ENCODE assay signal across 27 cellular contexts in genomic region chr5:57492632-57493031, GRCh38. TPM values are rescaled to one million over a fixed set of nuclear protein-coding genes. Genes with fewer than 3 reads are reported as not detected.
"Had no signal": no experiment of that assay in that cellular context is flagged by ENCODE, and none has a peak within 500 bp of the region (broad histone marks: within the 10 kb centered on the region; RNA-seq: fewer than 3 reads in every experiment).

No MANE protein-coding gene starts in this region.

- H3K27me3 ChIP-seq: left lung, neutrophil, sigmoid colon, tibial artery had no signal

- H3K9me3 ChIP-seq: left lung, neutrophil, sigmoid colon, spleen, tibial artery had no signal

- H3K36me3 Mint-ChIP-seq: activated CD8-positive, alpha-beta memory T cell treated with anti-CD3 and anti-CD28 coated beads, Interleukin-2, amount 10 ng/mL, durations not matched to agents 7 days and 5 days; activated naive CD8-positive, alpha-beta T cell treated with anti-CD3 and anti-CD28 coated beads for 36 hours; mesothelial cell of epicardium; natural killer cell treated with Interleukin-12 subunit alpha and Interleukin-12 subunit beta and Interleukin-15 and Interleukin-18, amount 100 ng/mL, for 72 hours; stimulated activated memory B cell treated with anti-CD40 and anti-IgM and Interleukin-4, amounts not matched to agents 10 μg/mL and 1 μg/mL and 100 μg/mL, for 72 hours had no signal

- H3K4me3 Mint-ChIP-seq: activated B cell treated with CpG ODN at 0.5 μM for 24 hours; activated CD4-positive, alpha-beta memory T cell treated with anti-CD3 and anti-CD28 coated beads, Interleukin-2, amount 10 ng/mL, durations not matched to agents 7 days and 5 days; activated CD8-positive, alpha-beta memory T cell treated with anti-CD3 and anti-CD28 coated beads, Interleukin-2, amount 10 ng/mL, durations not matched to agents 7 days and 5 days; activated naive CD8-positive, alpha-beta T cell treated with anti-CD3 and anti-CD28 coated beads for 36 hours; activated T-helper 17 cell treated with anti-CD3 and anti-CD28 coated beads, Interleukin-2, amount 50 U/mL, for 72 hours; effector memory CD8-positive, alpha-beta T cell; mesothelial cell of epicardium; natural killer cell treated with Interleukin-12 subunit alpha and Interleukin-12 subunit beta and Interleukin-15 and Interleukin-18, amount 100 ng/mL, for 72 hours; stimulated activated memory B cell treated with anti-CD40 and anti-IgM and Interleukin-4, amounts not matched to agents 10 μg/mL and 1 μg/mL and 100 μg/mL, for 72 hours had no signal

- DNase-seq: activated B cell treated with CpG ODN at 0.5 μM for 24 hours; activated CD4-positive, alpha-beta memory T cell treated with anti-CD3 and anti-CD28 coated beads, Interleukin-2, amount 10 ng/mL, durations not matched to agents 7 days and 5 days; activated CD4-positive, alpha-beta T cell treated with anti-CD3 and anti-CD28 coated beads for 4 hours; activated CD8-positive, alpha-beta memory T cell treated with anti-CD3 and anti-CD28 coated beads, Interleukin-2, amount 10 ng/mL, durations not matched to agents 7 days and 5 days; activated naive CD4-positive, alpha-beta T cell; activated naive CD8-positive, alpha-beta T cell treated with anti-CD3 and anti-CD28 coated beads for 36 hours; amniotic stem cell; cerebellar nuclear complex; cortex of kidney; effector memory CD8-positive, alpha-beta T cell; foreskin fibroblast; hypothalamus; kidney; left lung; sigmoid colon; spleen; stimulated activated CD4-positive, alpha-beta T cell treated with anti-CD3 and anti-CD28 coated beads, Interleukin-4, amount 100 ng/mL, for 4 hours; T-helper 1 cell; T-helper 9 cell; tibial artery had no signal

- H3K4me1 Mint-ChIP-seq: activated B cell treated with CpG ODN at 0.5 μM for 24 hours; stimulated activated memory B cell treated with anti-CD40 and anti-IgM and Interleukin-4, amounts not matched to agents 10 μg/mL and 1 μg/mL and 100 μg/mL, for 72 hours had no signal

- H3K27ac Mint-ChIP-seq: activated B cell treated with CpG ODN at 0.5 μM for 24 hours; activated CD4-positive, alpha-beta memory T cell treated with anti-CD3 and anti-CD28 coated beads, Interleukin-2, amount 10 ng/mL, durations not matched to agents 7 days and 5 days; activated CD8-positive, alpha-beta memory T cell treated with anti-CD3 and anti-CD28 coated beads, Interleukin-2, amount 10 ng/mL, durations not matched to agents 7 days and 5 days; activated naive CD8-positive, alpha-beta T cell treated with anti-CD3 and anti-CD28 coated beads for 36 hours; activated T-helper 17 cell treated with anti-CD3 and anti-CD28 coated beads, Interleukin-2, amount 50 U/mL, for 72 hours; effector memory CD8-positive, alpha-beta T cell; natural killer cell treated with Interleukin-12 subunit alpha and Interleukin-12 subunit beta and Interleukin-15 and Interleukin-18, amount 100 ng/mL, for 72 hours; stimulated activated memory B cell treated with anti-CD40 and anti-IgM and Interleukin-4, amounts not matched to agents 10 μg/mL and 1 μg/mL and 100 μg/mL, for 72 hours had no signal

- H3K4me3 ChIP-seq: left lung, sigmoid colon, spleen, tibial artery had no signal

- H3K27ac ChIP-seq: left lung, neutrophil, sigmoid colon, spleen, tibial artery had no signal

- ATAC-seq: activated CD8-positive, alpha-beta memory T cell treated with anti-CD3 and anti-CD28 coated beads, Interleukin-2, amount 10 ng/mL, durations not matched to agents 7 days and 5 days; activated T-helper 17 cell treated with anti-CD3 and anti-CD28 coated beads, Interleukin-2, amount 50 U/mL, for 72 hours; effector memory CD8-positive, alpha-beta T cell; left lung; natural killer cell treated with Interleukin-12 subunit alpha and Interleukin-12 subunit beta and Interleukin-15 and Interleukin-18, amount 100 ng/mL, for 72 hours; stimulated activated memory B cell treated with anti-CD40 and anti-IgM and Interleukin-4, amounts not matched to agents 10 μg/mL and 1 μg/mL and 100 μg/mL, for 72 hours had no signal

- H3K9me3 Mint-ChIP-seq: activated B cell treated with CpG ODN at 0.5 μM for 24 hours; activated CD4-positive, alpha-beta memory T cell treated with anti-CD3 and anti-CD28 coated beads, Interleukin-2, amount 10 ng/mL, durations not matched to agents 7 days and 5 days; activated naive CD8-positive, alpha-beta T cell treated with anti-CD3 and anti-CD28 coated beads for 36 hours; activated T-helper 17 cell treated with anti-CD3 and anti-CD28 coated beads, Interleukin-2, amount 50 U/mL, for 72 hours; mesothelial cell of epicardium; natural killer cell treated with Interleukin-12 subunit alpha and Interleukin-12 subunit beta and Interleukin-15 and Interleukin-18, amount 100 ng/mL, for 72 hours; stimulated activated memory B cell treated with anti-CD40 and anti-IgM and Interleukin-4, amounts not matched to agents 10 μg/mL and 1 μg/mL and 100 μg/mL, for 72 hours had no signal

- H3K36me3 ChIP-seq: left lung, neutrophil, sigmoid colon, spleen, tibial artery had no signal

RNA-seq across cellular contexts. Expression of gene ACTBL2, which starts 10.0 kb away (rescaled TPM):
- total RNA-seq: activated B cell treated with CpG ODN at 0.5 μM for 24 hours; activated CD4-positive, alpha-beta memory T cell treated with anti-CD3 and anti-CD28 coated beads, Interleukin-2, amount 10 ng/mL, durations not matched to agents 7 days and 5 days; activated CD8-positive, alpha-beta memory T cell treated with anti-CD3 and anti-CD28 coated beads, Interleukin-2, amount 10 ng/mL, durations not matched to agents 7 days and 5 days; activated naive CD8-positive, alpha-beta T cell treated with anti-CD3 and anti-CD28 coated beads for 36 hours; activated T-helper 17 cell treated with anti-CD3 and anti-CD28 coated beads, Interleukin-2, amount 50 U/mL, for 72 hours; lung microvascular endothelial cell; natural killer cell treated with Interleukin-12 subunit alpha and Interleukin-12 subunit beta and Interleukin-15 and Interleukin-18, amount 100 ng/mL, for 72 hours; sigmoid colon; spleen; urinary bladder had no signal
- polyA plus RNA-seq: sigmoid colon, spleen, urinary bladder had no signal
